8 cellular contexts compared by ENCODE assay signal in the genomic region with DNA sequence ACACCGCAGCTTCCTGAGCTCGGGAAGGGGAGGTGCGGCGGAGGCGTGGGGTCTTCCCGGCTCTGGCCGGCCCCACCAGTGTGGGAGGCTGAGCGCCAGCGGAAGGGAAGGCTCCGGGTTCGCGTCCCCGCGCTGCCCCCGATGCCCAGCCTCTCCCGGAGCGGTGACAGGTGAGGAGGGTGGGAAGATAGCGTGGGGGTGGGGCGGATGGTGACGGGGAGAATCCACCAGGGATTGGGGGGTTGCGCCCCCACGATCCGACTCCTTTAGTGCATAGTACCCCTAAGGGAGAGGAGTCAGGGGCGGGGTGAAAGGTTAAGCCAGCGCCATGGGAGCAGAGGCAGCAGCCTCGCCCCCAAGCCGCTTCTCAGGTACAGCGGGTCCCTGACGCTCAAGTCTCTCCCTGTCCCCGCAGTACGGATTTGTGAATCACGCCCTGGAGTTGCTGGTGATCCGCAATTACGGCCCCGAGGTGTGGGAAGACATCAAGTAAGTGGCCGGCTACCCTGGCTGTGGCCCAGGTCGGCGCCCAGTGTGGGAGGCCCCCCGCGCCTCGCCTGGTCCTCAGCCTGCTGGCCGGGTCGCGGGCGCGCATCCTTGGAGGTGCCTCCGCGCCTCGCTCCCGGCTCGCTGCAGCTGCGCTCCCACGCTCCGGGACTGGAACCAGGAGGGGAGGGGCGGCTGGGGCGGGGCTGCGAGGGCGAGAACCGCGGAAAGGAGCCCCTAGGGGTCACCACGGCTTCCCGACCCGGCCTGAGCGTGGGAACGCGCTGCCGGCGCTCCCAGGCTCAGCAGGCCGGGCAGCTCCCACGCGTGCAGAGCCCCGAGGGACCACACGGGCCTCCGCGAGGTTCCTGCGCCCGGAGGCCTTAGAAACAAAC. TPM values are rescaled to one million over a fixed set of nuclear protein-coding genes. Genes with fewer than 3 reads are reported as not detected.
DNase-seq lines count a peak whose midpoint lies in the region; ATAC-seq and TF ChIP-seq lines count a peak whose summit lies in the region.

No MANE protein-coding gene starts in this region.

- DNase-seq in EH (ENCODE audit: low read depth), result peak; percentile 5
- peak; percentile 8 to 79 for DNase-seq in ascending aorta (ENCODE audit: low spot score in 2 of 2)
- no peak for DNase-seq in iPS DF 6.9 (ENCODE audit: low read depth, low spot score)
- DNase-seq in retinal pigment epithelial cell (ENCODE audit: low read depth), result no peak
- no peak for DNase-seq in NCI-H2029 treated with DMSO at 0.1 percent for 48 hours (lab: John Stamatoyannopoulos, UW)
- no peak for DNase-seq in NCI-H187 treated with DMSO at 0.1 percent for 48 hours (lab: John Stamatoyannopoulos, UW)

- H3K9me3 ChIP-seq in Loucy (ENCODE audit: insufficient read depth, low read depth, low read length) (no peaks in the 10 kb centered on the region), ascending aorta (no peaks in the 10 kb centered on the region), iPS DF 6.9 (ENCODE audit: control insufficient read depth, insufficient read depth, low read length) (no peaks in the 10 kb centered on the region)

- ATAC-seq in GM21447 (IDR thresholded peaks at IDR 0.05; ENCODE audit: unreplicated experiment), result peak; percentile 27

- H2AFZ ChIP-seq in Loucy (ENCODE audit: low read length), result peak overlapping the region; percentile 94

- no peaks in the 10 kb centered on the region for H3K27me3 ChIP-seq in Loucy (ENCODE audit: insufficient read depth, low read length, poor library complexity, severe bottlenecking)
- H3K27me3 ChIP-seq in ascending aorta, result no peaks in the 10 kb centered on the region
- peaks cover 3% of the 10 kb centered on the region; the same call in 1 of the 2 replicates for H3K27me3 ChIP-seq in iPS DF 6.9 (ENCODE audit: control insufficient read depth, insufficient read depth, low read length)

- peaks cover 14% of the 10 kb centered on the region for H3K79me2 ChIP-seq in Loucy (ENCODE audit: insufficient read depth, low read length)

- TF ChIP-seq CTCF in Loucy (conservative IDR thresholded peaks at IDR 0.05; ENCODE audit: low read length), result 0 out of 2 replicates have a peak, but pooled peaks have one; percentile 23
- TF ChIP-seq CTCF in ascending aorta (IDR thresholded peaks at IDR 0.05), result peak in 2 of 3 experiments; percentile 11 to 20
- no peak for TF ChIP-seq CTCF in retinal pigment epithelial cell (conservative IDR thresholded peaks at IDR 0.05; ENCODE audit: low read depth, low read length)

- H3K36me3 ChIP-seq in Loucy (ENCODE audit: insufficient read depth, low read length), result no peaks in the 10 kb centered on the region
- no peaks in the 10 kb centered on the region for H3K36me3 ChIP-seq in ascending aorta
- no peaks in the 10 kb centered on the region for H3K36me3 ChIP-seq in iPS DF 6.9 (ENCODE audit: control insufficient read depth, insufficient read depth, low read length)

- intact Hi-C loops in ascending aorta (cut with DNase I), result loop anchor here (2.0 to 5.0 kb wide), 6 partner anchors 25 to 382 kb away; a partner anchor contains a TSS

- WGBS in iPS DF 6.9 (ENCODE audit: insufficient coverage, insufficient read length), result no CpG with 5 or more reads among the region's 77 CpGs

- no peaks in the 10 kb centered on the region for H3K9me2 ChIP-seq in Loucy (replicated peaks; ENCODE audit: low read depth, low read length)

- no peaks in the 10 kb centered on the region for H3F3A ChIP-seq in Loucy (ENCODE audit: low read depth)

- peak overlapping the region; percentile 74 for H3K9ac ChIP-seq in Loucy (ENCODE audit: low read depth, low read length, poor library complexity, severe bottlenecking)

- no peaks in the 10 kb centered on the region for H4K20me1 ChIP-seq in Loucy (ENCODE audit: insufficient read depth, low read length, poor library complexity, severe bottlenecking)

- H3K4me3 ChIP-seq in Loucy (ENCODE audit: low read length, poor library complexity, severe bottlenecking) (peak overlapping the region; percentile 84), ascending aorta (peak overlapping the region; percentile 80 to 94), iPS DF 6.9 (ENCODE audit: low read length) (peak overlapping the region; percentile 53; the same call in 1 of the 2 replicates), retinal pigment epithelial cell (ENCODE audit: low read length) (peak overlapping the region; percentile 56)

- H3K27ac ChIP-seq in ascending aorta (peak overlapping the region; percentile 93 to 94), iPS DF 6.9 (ENCODE audit: low read length) (no peak overlapping the region)

- H3K4me2 ChIP-seq in Loucy (ENCODE audit: low read depth, low read length, poor library complexity, severe bottlenecking), result peak overlapping the region; percentile 78

- H3K4me1 ChIP-seq in Loucy (ENCODE audit: insufficient read depth, low read length, poor library complexity, severe bottlenecking) (peaks cover 19% of the 10 kb centered on the region), ascending aorta (peaks cover 0 to 6% of the 10 kb centered on the region in 2 donors), iPS DF 6.9 (ENCODE audit: control insufficient read depth, insufficient read depth, low read length) (no peaks in the 10 kb centered on the region)

RNA-seq across cellular contexts. Expression of a gene that starts 0.8 kb away (rescaled TPM):
- 34.9 TPM for total RNA-seq in ascending aorta

Comparison
In these comparisons a context has a peak if more than half of its experiments do, and no peak if none do; other contexts are left out.
1. DNase-seq: peak in EH (single experiment) and ascending aorta (2 of 2); none in iPS DF 6.9 (single experiment), retinal pigment epithelial cell (single experiment), NCI-H2029 treated with DMSO at 0.1 percent for 48 hours (single experiment) and NCI-H187 treated with DMSO at 0.1 percent for 48 hours (single experiment).
2. Peak in every context shown above with its lines, with median percentiles within 50 percentile points of each other: H3K4me3 ChIP-seq.